In the genomic region with DNA sequence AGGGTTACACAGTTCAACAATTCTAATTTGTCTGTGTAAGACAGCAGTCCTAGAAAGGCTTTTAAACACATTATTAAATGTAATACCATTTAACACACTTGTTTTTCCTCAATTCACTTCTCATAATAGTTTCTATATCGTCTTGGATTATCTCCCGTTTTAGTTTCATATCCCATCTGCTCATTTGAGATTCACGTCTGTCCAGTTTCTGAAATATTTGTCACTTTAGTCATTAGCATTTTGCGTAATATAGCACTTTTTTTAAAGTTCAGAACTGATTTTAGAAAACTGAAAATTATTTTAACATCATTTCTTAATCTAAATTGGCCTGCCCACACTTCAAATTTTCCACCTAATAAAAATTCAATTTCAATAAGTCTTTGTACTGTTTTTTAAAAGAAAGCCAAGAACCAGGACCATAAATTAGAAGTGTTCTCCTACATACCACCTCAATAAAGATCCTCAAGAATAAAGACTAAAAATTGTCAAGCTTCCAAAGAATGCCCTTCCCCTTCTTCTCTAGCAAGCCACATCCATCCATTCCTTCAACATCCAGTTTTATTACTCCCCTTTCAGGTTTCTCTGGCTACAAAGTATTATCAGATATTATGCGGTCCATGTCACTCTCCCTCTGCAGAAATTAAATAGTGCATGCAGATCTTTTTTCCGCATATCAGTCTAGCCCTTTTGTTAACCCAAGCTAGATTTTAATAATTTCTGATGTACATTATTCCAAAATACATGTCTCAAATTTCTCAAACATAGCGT, we compare ENCODE assay signal across 18 cellular contexts. TPM values are rescaled to one million over a fixed set of nuclear protein-coding genes. Genes with fewer than 3 reads are reported as not detected.
A peak's percentile ranks its signal among the peaks of the same experiment; 100 is the strongest.
DNase-seq lines count a peak whose midpoint lies in the region; ATAC-seq, FAIRE-seq and TF ChIP-seq lines count a peak whose summit lies in the region.
"Had no signal": no experiment of that assay in that cellular context is flagged by ENCODE, and none has a peak within 500 bp of the region (broad histone marks: within the 10 kb centered on the region; RNA-seq: fewer than 3 reads in every experiment).

No MANE protein-coding gene starts in this region.

- H2AFZ ChIP-seq in hepatocyte, result no peak overlapping the region

- TF ChIP-seq CTCF in A549 (IDR thresholded peaks at IDR 0.05), result no peak
- TF ChIP-seq CTCF in hepatocyte (IDR thresholded peaks at IDR 0.05; ENCODE audit: poor library complexity), result no peak
- no peak for TF ChIP-seq CTCF in adrenal gland (IDR thresholded peaks at IDR 0.05)

- peaks cover 100% of the 10 kb centered on the region for H4K20me1 ChIP-seq in hepatocyte (ENCODE audit: insufficient read depth, poor library complexity, severe bottlenecking)

- no peaks in the 10 kb centered on the region for H3K9me2 ChIP-seq in hepatocyte (replicated peaks; ENCODE audit: insufficient read depth)

- FAIRE-seq in A549 (lab: Jason Lieb, UNC), result no peak

- H3K36me3 ChIP-seq in SJSA1, result no peaks in the 10 kb centered on the region
- no peaks in the 10 kb centered on the region for H3K36me3 ChIP-seq in hepatocyte (replicated peaks; ENCODE audit: insufficient read depth, low read depth)
- no peaks in the 10 kb centered on the region for H3K36me3 ChIP-seq in adrenal gland (replicated peaks in 1 of 2)
- H3K36me3 ChIP-seq: Peyer's patch, right atrium auricular region had no signal

- H3K4me2 ChIP-seq in A549 (peak overlapping the region; percentile 73), hepatocyte (peak overlapping the region; percentile 45)

- H3K9me3 ChIP-seq in A549 (no peaks in the 10 kb centered on the region), SJSA1 (replicated peaks) (no peaks in the 10 kb centered on the region), hepatocyte (ENCODE audit: low read depth) (no peaks in the 10 kb centered on the region), adrenal gland (replicated peaks in 1 of 3) (no peaks in the 10 kb centered on the region)
- H3K9me3 ChIP-seq: Peyer's patch, right atrium auricular region had no signal

- TF ChIP-seq POLR2A in A549 (IDR thresholded peaks at IDR 0.05; ENCODE audit: low read length) (no peak), adrenal gland (IDR thresholded peaks at IDR 0.05) (no peak)

- no peak for TF ChIP-seq EP300 in A549 (IDR thresholded peaks at IDR 0.05)

- intact Hi-C loops in adrenal gland (cut with DNase I), result no loop called here

- H3K27me3 ChIP-seq in SJSA1 (replicated peaks) (no peaks in the 10 kb centered on the region), hepatocyte (no peaks in the 10 kb centered on the region), adrenal gland (no peaks in the 10 kb centered on the region)
- H3K27me3 ChIP-seq: Peyer's patch, right atrium auricular region had no signal

- TF ChIP-seq RAD21 in A549 (conservative IDR thresholded peaks at IDR 0.05 in 1 of 2, IDR thresholded peaks at IDR 0.05 in 1 of 2), result no peak

- no peak for ATAC-seq in A549
- ATAC-seq: activated CD8-positive, alpha-beta T cell treated with anti-CD3 and anti-CD28 coated beads for 36 hours had no signal

- 81% methylated on average over 7 of the region's 7 CpGs for WGBS in A549 (ENCODE audit: missing lambda C conversion rate)
- WGBS in hepatocyte (ENCODE audit: low lambda C conversion rate, missing lambda C conversion rate), result 90% methylated on average over 7 of the region's 7 CpGs
- 71 to 74% (median 73%) methylated on average over 7 of the region's 7 CpGs for WGBS in adrenal gland, 4 donors

- no peak overlapping the region for H3K4me3 ChIP-seq in A549
- H3K4me3 ChIP-seq in SJSA1, result no peak overlapping the region
- no peak overlapping the region for H3K4me3 ChIP-seq in hepatocyte
- H3K4me3 ChIP-seq in adrenal gland, result no peak overlapping the region
- H3K4me3 ChIP-seq: Peyer's patch, right atrium auricular region had no signal

- H3K4me1 ChIP-seq in A549, result peaks cover 99% of the 10 kb centered on the region
- peaks cover 58% of the 10 kb centered on the region for H3K4me1 ChIP-seq in SJSA1 (replicated peaks)
- H3K4me1 ChIP-seq in hepatocyte (ENCODE audit: insufficient read depth), result peaks cover 46% of the 10 kb centered on the region
- H3K4me1 ChIP-seq in adrenal gland (replicated peaks in 1 of 2), result peaks cover 20 to 79% of the 10 kb centered on the region in 2 donors

- CTCF ChIA-PET in A549 (lab: Yijun Ruan, JAX), result interaction anchor here (0.6 to 1.3 kb wide), 4 partner anchors 101 to 408 kb away, joined by 3 read pairs; no protein-coding TSS in a partner anchor

- POLR2A ChIA-PET in A549 (lab: Yijun Ruan, JAX), result interaction anchor here (1.0 kb wide), 1 partner anchor 12 kb away, joined by 3 read pairs; a partner anchor contains a TSS

- H3K27ac ChIP-seq in A549, result no peak overlapping the region; a peak in 1 of 6 replicates
- peak overlapping the region; percentile 18; the same call in 1 of the 2 replicates for H3K27ac ChIP-seq in SJSA1
- no peak overlapping the region for H3K27ac ChIP-seq in hepatocyte
- no peak overlapping the region for H3K27ac ChIP-seq in adrenal gland
- H3K27ac ChIP-seq: Peyer's patch, right atrium auricular region had no signal

- peaks cover 100% of the 10 kb centered on the region for H3K79me2 ChIP-seq in hepatocyte

- DNase-seq in A549 (ENCODE audit: low read depth in 1 of 2, low spot score in 1 of 2) (no peak), ELR (ENCODE audit: low read depth) (peak; percentile 35), SJSA1 (ENCODE audit: low read depth in 1 of 2, low spot score in 2 of 2) (no peak), hepatocyte (ENCODE audit: low spot score) (no peak), NCI-H2107 (lab: John Stamatoyannopoulos, UW) (no peak), NCI-H510A (lab: John Stamatoyannopoulos, UW) (no peak), adrenal gland (no peak)
- DNase-seq in stimulated activated CD4-positive, alpha-beta T cell treated with anti-CD3 and anti-CD28 coated beads, Interleukin-2, amount 100 ng/mL, for 48 hours, result no peak
- DNase-seq: activated CD8-positive, alpha-beta T cell treated with anti-CD3 and anti-CD28 coated beads for 36 hours; GDM1; glutamatergic neuron; immature natural killer cell; NCI-H2029 treated with DMSO at 0.1 percent for 48 hours; Peyer's patch; stimulated activated CD4-positive, alpha-beta T cell treated with anti-CD3 and anti-CD28 coated beads, Interleukin-2, amount 100 ng/mL, for 24 hours; substantia nigra; T-helper 1 cell had no signal

TF ChIP-seq in A549, 52 proteins besides CTCF, POLR2A, EP300 and RAD21:
- no peak for TF ChIP-seq HOXB5 (CRISPR knock-in tag; IDR thresholded peaks at IDR 0.05)
- no peak for TF ChIP-seq POLR2AphosphoS2 (conservative IDR thresholded peaks at IDR 0.05; ENCODE audit: low read length)
- TF ChIP-seq KDM5A (IDR thresholded peaks at IDR 0.05), result no peak
- TF ChIP-seq GATA3 (IDR thresholded peaks at IDR 0.05; ENCODE audit: borderline replicate concordance), result no peak

RNA-seq across cellular contexts. Expression of a gene that starts 11.9 kb away (rescaled TPM):
- polyA plus RNA-seq in A549 (2011; rRNA removed) (126 and 134 TPM in 2 replicates), A549 (2017; fragmentation: RNase III; extraction: RNeasy Plus Mini Kit Qiagen cat#74134 plus additional on column Dnase treatment) (23.2 to 27.7 TPM (median 25.9 TPM) in 3 replicates), hepatocyte (23.7 and 23.9 TPM in 2 replicates), adrenal gland (10 to 100 TPM in 2 of 3 donors, 1 to 10 TPM in 1; 8.8 to 24.9 (median 12.6) TPM)
- 21.5 and 29.3 TPM in 2 replicates for polyA plus RNA-seq in A549 (2012; cell fraction: cytosol; rRNA removed)
- polyA plus RNA-seq in A549 (2012; cell fraction: nucleus; rRNA removed), result 22.3 and 36.4 TPM in 2 replicates
- polyA minus RNA-seq in A549 (2011; rRNA and poly(A)+ RNA removed), result 321 and 335 TPM in 2 replicates
- total RNA-seq in SJSA1 (2014; rRNA removed; shearing (Covaris generic)), result 52.2 and 69.5 TPM in 2 replicates
- total RNA-seq in hepatocyte (122 and 135 TPM in 2 replicates), adrenal gland (100 to 1,000 TPM in 3 of 8 donors, 10 to 100 TPM in 5; 47.5 to 106 (median 85.1) TPM)
